In genomic region chr2:117336496-117336895, GRCh38 we compare ENCODE assay signal across 34 cellular contexts.
"Had no signal": no experiment of that assay in that cellular context is flagged by ENCODE, and none has a peak within 500 bp of the region (broad histone marks: within the 10 kb centered on the region; RNA-seq: fewer than 3 reads in every experiment).

No MANE protein-coding gene starts in this region.

- DNase-seq: Karpas-422, Kasumi-1, MG63, MM.1S, MV-4-11, NCI-H1048, NCI-H1092, NCI-H1092 treated with DMSO at 0.1 percent for 48 hours, NCI-H1105, NCI-H1105 treated with DMSO at 0.1 percent for 48 hours, NCI-H1417, NCI-H1417 treated with DMSO at 0.1 percent for 48 hours, NCI-H1436, NCI-H1436 treated with DMSO at 0.1 percent for 48 hours, NCI-H146, NCI-H1694, NCI-H1694 treated with DMSO at 0.1 percent for 48 hours, NCI-H187, NCI-H187 treated with DMSO at 0.1 percent for 48 hours, NCI-H1930, NCI-H2029, NCI-H2029 treated with DMSO at 0.1 percent for 48 hours, NCI-H2081, NCI-H2081 treated with DMSO at 0.1 percent for 48 hours, NCI-H2107, NCI-H2171, NCI-H2171 treated with DMSO at 0.1 percent for 48 hours, NCI-H2227 treated with DMSO at 0.1 percent for 48 hours, NCI-H226, NCI-H345, NCI-H446, NCI-H446 treated with DMSO at 0.1 percent for 48 hours, NCI-H510A, NCI-H510A treated with DMSO at 0.1 percent for 48 hours had no signal

- H3K36me3 ChIP-seq: MG63 had no signal

- H3K4me3 ChIP-seq: MG63 had no signal

- H3K9me3 ChIP-seq: MG63 had no signal

- H3K27me3 ChIP-seq: MG63 had no signal
